Comparison of ENCODE assay signal across 20 cellular contexts in genomic region chr2:186891219-186891621, GRCh38. TPM values are rescaled to one million over a fixed set of nuclear protein-coding genes. Genes with fewer than 3 reads are reported as not detected.
A peak's percentile ranks its signal among the peaks of the same experiment; 100 is the strongest.
DNase-seq lines count a peak whose midpoint lies in the region; ATAC-seq, FAIRE-seq and TF ChIP-seq lines count a peak whose summit lies in the region.
"Had no signal": no experiment of that assay in that cellular context is flagged by ENCODE, and none has a peak within 500 bp of the region (broad histone marks: within the 10 kb centered on the region; RNA-seq: fewer than 3 reads in every experiment).

No MANE protein-coding gene starts in this region.

- ATAC-seq in activated naive CD4-positive, alpha-beta T cell treated with anti-CD3 and anti-CD28 coated beads, Interleukin-2, amount 50 U/mL, for 72 hours, result no peak
- ATAC-seq: activated naive CD8-positive, alpha-beta T cell treated with anti-CD3 and anti-CD28 coated beads, Interleukin-2, amount 50 U/mL, for 24 hours; natural killer cell treated with Interleukin-12 subunit alpha and Interleukin-12 subunit beta and Interleukin-15 and Interleukin-18, amount 100 ng/mL, for 72 hours; psoas muscle had no signal

- H3K4me3 ChIP-seq in MG63 (no peak overlapping the region), astrocyte (ENCODE audit: insufficient read depth, low read depth, low read length) (no peak overlapping the region), tibial artery (no peak overlapping the region)
- H3K4me3 ChIP-seq: psoas muscle, thoracic aorta had no signal

- H3K36me3 ChIP-seq in MG63, result no peaks in the 10 kb centered on the region
- no peaks in the 10 kb centered on the region for H3K36me3 ChIP-seq in astrocyte (ENCODE audit: insufficient read depth, low read length)
- no peaks in the 10 kb centered on the region for H3K36me3 ChIP-seq in tibial artery
- H3K36me3 ChIP-seq: thoracic aorta had no signal

- no peaks in the 10 kb centered on the region for H3K36me3 Mint-ChIP-seq in astrocyte (ENCODE audit: low read depth, unreplicated experiment)
- no peaks in the 10 kb centered on the region for H3K36me3 Mint-ChIP-seq in activated naive CD4-positive, alpha-beta T cell treated with anti-CD3 and anti-CD28 coated beads, Interleukin-2, amount 50 U/mL, for 72 hours
- H3K36me3 Mint-ChIP-seq: CD4-positive, alpha-beta memory T cell; natural killer cell treated with Interleukin-12 subunit alpha and Interleukin-12 subunit beta and Interleukin-15 and Interleukin-18, amount 100 ng/mL, for 72 hours had no signal

- no peaks in the 10 kb centered on the region for H3K79me2 ChIP-seq in astrocyte (ENCODE audit: insufficient read depth, low read length)

- TF ChIP-seq CTCF in astrocyte (IDR thresholded peaks at IDR 0.05; ENCODE audit: insufficient read depth, low read depth, low read length) (no peak), tibial artery (IDR thresholded peaks at IDR 0.05) (no peak)

- no peak overlapping the region for H3K4me2 ChIP-seq in astrocyte (ENCODE audit: low read length)

- H3K27ac ChIP-seq in astrocyte (ENCODE audit: low read depth, low read length), result no peak overlapping the region
- peak overlapping the region in 1 of 2 donors; percentile 47 for H3K27ac ChIP-seq in tibial artery
- H3K27ac ChIP-seq: psoas muscle, thoracic aorta had no signal

- no peak overlapping the region for H3K9ac ChIP-seq in astrocyte (ENCODE audit: low read length)

- no peak overlapping the region for H3K4me3 Mint-ChIP-seq in astrocyte (ENCODE audit: unreplicated experiment)
- H3K4me3 Mint-ChIP-seq: activated CD4-positive, alpha-beta T cell treated with anti-CD3 and anti-CD28 coated beads, Interleukin-2, amount 10 ng/mL, durations not matched to agents 24 days and 14 days; activated naive CD8-positive, alpha-beta T cell treated with anti-CD3 and anti-CD28 coated beads, Interleukin-2, amount 50 U/mL, for 24 hours; CD4-positive, alpha-beta memory T cell; natural killer cell treated with Interleukin-12 subunit alpha and Interleukin-12 subunit beta and Interleukin-15 and Interleukin-18, amount 100 ng/mL, for 72 hours had no signal

- no peak for FAIRE-seq in astrocyte (lab: Jason Lieb, UNC)

- H3K27me3 Mint-ChIP-seq in astrocyte (ENCODE audit: low read depth, unreplicated experiment), result no peaks in the 10 kb centered on the region
- H3K27me3 Mint-ChIP-seq: activated naive CD8-positive, alpha-beta T cell treated with anti-CD3 and anti-CD28 coated beads, Interleukin-2, amount 50 U/mL, for 24 hours; CD4-positive, alpha-beta memory T cell; natural killer cell treated with Interleukin-12 subunit alpha and Interleukin-12 subunit beta and Interleukin-15 and Interleukin-18, amount 100 ng/mL, for 72 hours had no signal

- H4K20me1 ChIP-seq in astrocyte (ENCODE audit: insufficient read depth, low read length), result no peaks in the 10 kb centered on the region

- H2AFZ ChIP-seq in astrocyte (ENCODE audit: low read depth, low read length), result no peak overlapping the region

- intact Hi-C loops in tibial artery (cut with DNase I; ENCODE audit: low total_unique reads), result no loop called here

- H3K4me1 ChIP-seq in astrocyte (ENCODE audit: insufficient read depth, low read length) (no peaks in the 10 kb centered on the region), tibial artery (peaks cover 0 to 61% (median 22%) of the 10 kb centered on the region in 4 donors)
- H3K4me1 ChIP-seq: psoas muscle had no signal

- no peak overlapping the region for H3K27ac Mint-ChIP-seq in astrocyte (ENCODE audit: unreplicated experiment)
- no peak overlapping the region for H3K27ac Mint-ChIP-seq in activated naive CD4-positive, alpha-beta T cell treated with anti-CD3 and anti-CD28 coated beads, Interleukin-2, amount 50 U/mL, for 72 hours
- H3K27ac Mint-ChIP-seq: activated CD4-positive, alpha-beta T cell treated with anti-CD3 and anti-CD28 coated beads, Interleukin-2, amount 10 ng/mL, durations not matched to agents 24 days and 14 days; activated naive CD8-positive, alpha-beta T cell treated with anti-CD3 and anti-CD28 coated beads, Interleukin-2, amount 50 U/mL, for 24 hours; CD4-positive, alpha-beta memory T cell; natural killer cell treated with Interleukin-12 subunit alpha and Interleukin-12 subunit beta and Interleukin-15 and Interleukin-18, amount 100 ng/mL, for 72 hours had no signal

- peaks cover 2% of the 10 kb centered on the region for H3K9me3 Mint-ChIP-seq in astrocyte (ENCODE audit: unreplicated experiment)
- no peaks in the 10 kb centered on the region for H3K9me3 Mint-ChIP-seq in activated naive CD4-positive, alpha-beta T cell treated with anti-CD3 and anti-CD28 coated beads, Interleukin-2, amount 50 U/mL, for 72 hours
- H3K9me3 Mint-ChIP-seq: activated CD4-positive, alpha-beta T cell treated with anti-CD3 and anti-CD28 coated beads, Interleukin-2, amount 10 ng/mL, durations not matched to agents 24 days and 14 days; activated naive CD8-positive, alpha-beta T cell treated with anti-CD3 and anti-CD28 coated beads, Interleukin-2, amount 50 U/mL, for 24 hours had no signal

- H3K9me3 ChIP-seq in MG63 (no peaks in the 10 kb centered on the region), astrocyte (ENCODE audit: insufficient read depth, low read depth, low read length) (no peaks in the 10 kb centered on the region), tibial artery (no peaks in the 10 kb centered on the region)
- H3K9me3 ChIP-seq: psoas muscle, thoracic aorta had no signal

- DNase-seq in EL, result peak; percentile 51
- DNase-seq in MG63, result peak; percentile 57
- peak; percentile 52 for DNase-seq in astrocyte (ENCODE audit: low read depth)
- DNase-seq in lung microvascular endothelial cell (ENCODE audit: low read depth in 2 of 2), result peak; percentile 62 to 77
- no peak for DNase-seq in activated T-cell treated with anti-CD3 and anti-CD28 coated beads for 4 hours
- no peak for DNase-seq in tibial artery
- no peak for DNase-seq in activated naive CD4-positive, alpha-beta T cell treated with anti-CD3 and anti-CD28 coated beads, Interleukin-2, amount 50 U/mL, for 72 hours (ENCODE audit: low spot score in 2 of 2)
- DNase-seq: activated CD4-positive, alpha-beta T cell treated with anti-CD3 and anti-CD28 coated beads, Interleukin-2, amount 10 ng/mL, durations not matched to agents 24 days and 14 days; activated naive CD8-positive, alpha-beta T cell treated with anti-CD3 and anti-CD28 coated beads, Interleukin-2, amount 50 U/mL, for 24 hours; activated T-cell treated with anti-CD3 and anti-CD28 coated beads, Interleukin-2, amount 50 U/mL, for 48 hours; CD4-positive, alpha-beta memory T cell; GDM1; hypothalamus; NCI-H526; psoas muscle had no signal

- H3K27me3 ChIP-seq in MG63 (no peaks in the 10 kb centered on the region), astrocyte (ENCODE audit: insufficient read depth, low read length) (no peaks in the 10 kb centered on the region), tibial artery (no peaks in the 10 kb centered on the region)

- H3K4me1 Mint-ChIP-seq in astrocyte (ENCODE audit: low read depth, unreplicated experiment), result peaks cover 4% of the 10 kb centered on the region
- H3K4me1 Mint-ChIP-seq: activated CD4-positive, alpha-beta T cell treated with anti-CD3 and anti-CD28 coated beads, Interleukin-2, amount 10 ng/mL, durations not matched to agents 24 days and 14 days; activated naive CD8-positive, alpha-beta T cell treated with anti-CD3 and anti-CD28 coated beads, Interleukin-2, amount 50 U/mL, for 24 hours had no signal

RNA-seq across cellular contexts. Expression of gene ZSWIM2, which starts 42.2 kb away (rescaled TPM):
- not detected in 2 replicates for total RNA-seq in MG63 (2014; rRNA removed; shearing (Covaris generic); ENCODE audit: low replicate concordance)
- not detected in 2 replicates for total RNA-seq in astrocyte
- total RNA-seq in lung microvascular endothelial cell, result not detected in 2 replicates
- total RNA-seq in activated naive CD4-positive, alpha-beta T cell treated with anti-CD3 and anti-CD28 coated beads, Interleukin-2, amount 50 U/mL, for 72 hours, result not detected
- total RNA-seq: activated CD4-positive, alpha-beta T cell treated with anti-CD3 and anti-CD28 coated beads, Interleukin-2, amount 10 ng/mL, durations not matched to agents 24 days and 14 days; CD4-positive, alpha-beta memory T cell; epithelial cell of proximal tubule; lower leg skin; natural killer cell treated with Interleukin-12 subunit alpha and Interleukin-12 subunit beta and Interleukin-15 and Interleukin-18, amount 100 ng/mL, for 72 hours; psoas muscle; T-helper 2 cell treated with Interferon-gamma antibody and Interleukin-4, amounts not matched to agents 100 ng/mL and 5 ng/mL, for 36 hours; thoracic aorta had no signal

Comparison
In these comparisons a context has a peak if more than half of its experiments do, and no peak if none do; other contexts are left out.
1. DNase-seq: peak in EL (single experiment), MG63 (single experiment), astrocyte (single experiment) and lung microvascular endothelial cell (2 of 2); none in activated T-cell treated with anti-CD3 and anti-CD28 coated beads for 4 hours (single experiment), tibial artery (0 of 2) and activated naive CD4-positive, alpha-beta T cell treated with anti-CD3 and anti-CD28 coated beads, Interleukin-2, amount 50 U/mL, for 72 hours (0 of 2).